ENCODE assay signal across 8 cellular contexts in genomic region chr15:40873625-40874561, GRCh38. TPM values are rescaled to one million over a fixed set of nuclear protein-coding genes. Genes with fewer than 3 reads are reported as not detected.
DNase-seq lines count a peak whose midpoint lies in the region; FAIRE-seq and TF ChIP-seq lines count a peak whose summit lies in the region.

A gene with protein sequence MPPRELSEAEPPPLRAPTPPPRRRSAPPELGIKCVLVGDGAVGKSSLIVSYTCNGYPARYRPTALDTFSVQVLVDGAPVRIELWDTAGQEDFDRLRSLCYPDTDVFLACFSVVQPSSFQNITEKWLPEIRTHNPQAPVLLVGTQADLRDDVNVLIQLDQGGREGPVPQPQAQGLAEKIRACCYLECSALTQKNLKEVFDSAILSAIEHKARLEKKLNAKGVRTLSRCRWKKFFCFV (minus strand): TSS chr15:40874234. CDS start chr15:40874139, 95 bp downstream.

- no peaks in the 10 kb centered on the region for H3K9me3 ChIP-seq in ES-I3 (ENCODE audit: control insufficient read depth, insufficient read depth, low read length)
- H3K9me3 ChIP-seq in H9 (ENCODE audit: control insufficient read depth, low read depth, low read length): no peaks in the 10 kb centered on the region
- no peaks in the 10 kb centered on the region for H3K9me3 ChIP-seq in keratinocyte (ENCODE audit: control insufficient read depth, low read depth, low read length)

- H2BK5ac ChIP-seq in H9 (ENCODE audit: insufficient read length, low read length): no peak within 1 kb of the TSS

- no peaks in the 10 kb centered on the region; a peak in 1 of 5 replicates for H3K9me3 Mint-ChIP-seq in H9

- H3K18ac ChIP-seq in H9 (ENCODE audit: insufficient read length, low read depth, low read length): no peak within 1 kb of the TSS

- H3K14ac ChIP-seq in H9 (ENCODE audit: insufficient read depth, low read length): peak within 1 kb of the TSS; percentile 23; the same call in 1 of the 2 replicates

- peak; percentile 94 for DNase-seq in H9
- peak; percentile 78 for DNase-seq in NAMALWA (ENCODE audit: low spot score)
- DNase-seq in T follicular helper cell (ENCODE audit: low read depth): peak; percentile 33
- DNase-seq in brain microvascular endothelial cell: peak; percentile 29
- no peak for DNase-seq in keratinocyte (ENCODE audit: low read depth, low spot score)
- peak; percentile 49 for DNase-seq in stimulated activated CD4-positive, alpha-beta T cell treated with anti-CD3 and anti-CD28 coated beads, Interleukin-1b, Interleukin-23, amount 100 ng/mL, for 48 hours
- no peak for DNase-seq in H4 (ENCODE audit: low spot score)

- no CpG with 5 or more reads among the region's 78 CpGs for WGBS in H9 (ENCODE audit: extremely low coverage, insufficient read length, low lambda C conversion rate)

- dilution Hi-C loops in keratinocyte (cut with MboI; ENCODE audit: extremely low pct_ligation_motif_present, low sequenced_read_pairs): no loop called here

- no peak within 1 kb of the TSS for H3K4ac ChIP-seq in H9 (ENCODE audit: low read depth, low read length)

- H2BK15ac ChIP-seq in H9 (ENCODE audit: low read depth, low read length): no peak within 1 kb of the TSS

- H3K23ac ChIP-seq in H9 (ENCODE audit: insufficient read length, low read depth, low read length): no peak within 1 kb of the TSS

- H3K9ac ChIP-seq in ES-I3 (ENCODE audit: low read depth, low read length) (peak within 1 kb of the TSS; percentile 64; the same call in 1 of the 2 replicates), H9 (ENCODE audit: extremely low read depth, insufficient read length, low read length) (no peak within 1 kb of the TSS), keratinocyte (ENCODE audit: control insufficient read depth, extremely low read depth, insufficient read depth, low read length) (peak within 1 kb of the TSS; percentile 67)

- no peak within 1 kb of the TSS for H2AK5ac ChIP-seq in H9 (ENCODE audit: insufficient read length, low read length)

- peaks cover 9% of the 10 kb centered on the region for H3K4me1 ChIP-seq in ES-I3 (ENCODE audit: insufficient read depth, low read length)
- H3K4me1 ChIP-seq in H9 (ENCODE audit: insufficient read depth, low read length): no peaks in the 10 kb centered on the region; the same call in 1 of the 2 replicates
- H3K4me1 ChIP-seq in keratinocyte (ENCODE audit: control insufficient read depth, extremely low read depth, insufficient read depth, low read length): peaks cover 51% of the 10 kb centered on the region

- no peak within 1 kb of the TSS for H3K27ac Mint-ChIP-seq in H9

- H3K23me2 ChIP-seq in H9 (ENCODE audit: insufficient read length, low read depth, low read length, poor library complexity, severe bottlenecking): peaks cover 3% of the 10 kb centered on the region

- no peaks in the 10 kb centered on the region for H3K79me1 ChIP-seq in H9 (ENCODE audit: insufficient read depth, low read depth, low read length, poor library complexity, severe bottlenecking)

- H4K91ac ChIP-seq in H9 (ENCODE audit: insufficient read length, low read depth, low read length): no peak within 1 kb of the TSS

- H3K79me2 ChIP-seq in H9 (ENCODE audit: insufficient read depth, low read length): no peaks in the 10 kb centered on the region
- no peaks in the 10 kb centered on the region for H3K79me2 ChIP-seq in keratinocyte (ENCODE audit: control insufficient read depth, insufficient read depth, low read length)

- no peak within 1 kb of the TSS for H3K27ac ChIP-seq in H9 (ENCODE audit: insufficient read length, low read depth, low read length)
- H3K27ac ChIP-seq in brain microvascular endothelial cell: no peak within 1 kb of the TSS
- H3K27ac ChIP-seq in keratinocyte (ENCODE audit: control insufficient read depth, insufficient read depth, low read length): no peak within 1 kb of the TSS

- H3K4me3 ChIP-seq in brain microvascular endothelial cell (ENCODE audit: low read depth, low read length) (peak within 1 kb of the TSS; percentile 52), keratinocyte (ENCODE audit: control insufficient read depth in 2 of 3, extremely low read depth in 1 of 3, insufficient read depth in 2 of 3, low read depth in 1 of 3, low read length in 3 of 3) (peak within 1 kb of the TSS; percentile 49 to 72 (median 57))

- H3K4me3 Mint-ChIP-seq in H9: peak within 1 kb of the TSS; percentile 76 to 84

- peak; percentile 67 for TF ChIP-seq CTCF in H9 (conservative IDR thresholded peaks at IDR 0.05)
- peak; percentile 45 for TF ChIP-seq CTCF in brain microvascular endothelial cell (IDR thresholded peaks at IDR 0.05; ENCODE audit: low read depth, low read length, missing control alignments)
- peak; percentile 24 to 75 (median 52) for TF ChIP-seq CTCF in keratinocyte (optimal IDR thresholded peaks at IDR 0.05 in 1 of 3, IDR thresholded peaks at IDR 0.05 in 1 of 3, conservative IDR thresholded peaks at IDR 0.05 in 1 of 3; ENCODE audit: extremely low read depth in 1 of 3, insufficient read depth in 2 of 3, low read length in 3 of 3)

- no peak for FAIRE-seq in keratinocyte (lab: Jason Lieb, UNC)

- H3K27me3 ChIP-seq in H9 (ENCODE audit: insufficient read depth, low read length): no peaks in the 10 kb centered on the region
- H3K27me3 ChIP-seq in brain microvascular endothelial cell (replicated peaks): no peaks in the 10 kb centered on the region
- no peaks in the 10 kb centered on the region for H3K27me3 ChIP-seq in keratinocyte (ENCODE audit: control insufficient read depth, extremely low read depth, insufficient read depth, low read length)

- H2AFZ ChIP-seq in H9 (ENCODE audit: low read length): peak within 1 kb of the TSS; percentile 52
- H2AFZ ChIP-seq in keratinocyte (ENCODE audit: control insufficient read depth, low read length): peak within 1 kb of the TSS; percentile 74

- peaks cover 26 to 42% of the 10 kb centered on the region in 2 experiments for H3K4me1 Mint-ChIP-seq in H9

- no peaks in the 10 kb centered on the region for H4K20me1 ChIP-seq in H9 (ENCODE audit: control insufficient read depth, insufficient read depth, insufficient read length)
- no peaks in the 10 kb centered on the region for H4K20me1 ChIP-seq in keratinocyte (ENCODE audit: control insufficient read depth, extremely low read depth, insufficient read depth, low read length)

- H2BK12ac ChIP-seq in H9 (ENCODE audit: insufficient read length, low read depth, low read length): no peak within 1 kb of the TSS

- in situ Hi-C loops in brain microvascular endothelial cell (cut with HindIII; ENCODE audit: low pct_ligation_motif_present, low sequenced_read_pairs): no loop called here

- H3K27me3 Mint-ChIP-seq in H9 (ENCODE audit: low read depth): peaks cover 2% of the 10 kb centered on the region

- no peak within 1 kb of the TSS for H4K8ac ChIP-seq in H9 (replicated peaks; ENCODE audit: insufficient read length, low read depth, low read length)

- H3K4me2 ChIP-seq in H9 (ENCODE audit: insufficient read depth, insufficient read length, low read length): peak within 1 kb of the TSS; percentile 92
- H3K4me2 ChIP-seq in keratinocyte (ENCODE audit: control insufficient read depth, extremely low read depth, insufficient read depth, low read depth, low read length): peak within 1 kb of the TSS; percentile 80

- no peak within 1 kb of the TSS for H2BK120ac ChIP-seq in H9 (ENCODE audit: low read depth, low read length, poor library complexity, severe bottlenecking)

- H2BK20ac ChIP-seq in H9 (ENCODE audit: low read depth, low read length, poor library complexity, severe bottlenecking): no peak within 1 kb of the TSS

- H3K9me1 ChIP-seq in keratinocyte (ENCODE audit: control insufficient read depth, extremely low read depth, insufficient read depth, low read length): no peaks in the 10 kb centered on the region

- no peaks in the 10 kb centered on the region for H3K36me3 Mint-ChIP-seq in H9 (ENCODE audit: insufficient read depth in 1 of 3, low read depth in 3 of 3)

- H3T11ph ChIP-seq in H9 (ENCODE audit: low read length): no peak within 1 kb of the TSS

- H4K5ac ChIP-seq in H9 (ENCODE audit: insufficient read length, low read depth, low read length): no peak within 1 kb of the TSS

- H3K36me3 ChIP-seq in ES-I3 (ENCODE audit: insufficient read depth, low read length) (no peaks in the 10 kb centered on the region), brain microvascular endothelial cell (replicated peaks) (no peaks in the 10 kb centered on the region), keratinocyte (ENCODE audit: control insufficient read depth in 2 of 2, extremely low read depth in 1 of 2, insufficient read depth in 2 of 2, low read length in 2 of 2) (no peaks in the 10 kb centered on the region)

- H3K56ac ChIP-seq in H9 (ENCODE audit: insufficient read length, low read depth, low read length): no peak within 1 kb of the TSS

RNA-seq across cellular contexts. Expression of the gene that starts here (rescaled TPM):
- total RNA-seq in H9 (2021): 3.9 and 4.3 TPM in 2 replicates
- polyA plus RNA-seq in keratinocyte: 1.2 to 12.1 TPM (median 7.1 TPM) in 3 replicates
- polyA plus RNA-seq in keratinocyte (2011; ENCODE audit: low read depth): 15.0 TPM
- 3.3 and 7.6 TPM in 2 replicates for polyA plus RNA-seq in keratinocyte (2011; cell fraction: cytosol; rRNA removed)
- 28.3 and 31.0 TPM in 2 replicates for polyA plus RNA-seq in keratinocyte (2011; cell fraction: nucleus; rRNA removed)
- 1.2 and 28.5 TPM in 2 replicates for polyA plus RNA-seq in keratinocyte (2012; ENCODE audit: low replicate concordance)
- 0.89 to 4.5 TPM (median 3.4 TPM) in 3 replicates for polyA minus RNA-seq in keratinocyte
- 5.8 TPM for polyA minus RNA-seq in keratinocyte (2011; cell fraction: cytosol; rRNA and poly(A)+ RNA removed)
- polyA minus RNA-seq in keratinocyte (2011; cell fraction: nucleus; rRNA and poly(A)+ RNA removed): 12.0 and 15.2 TPM in 2 replicates
- 0.41 TPM in 1 of 2 replicates, not detected in the other for total RNA-seq in H4 (2014; rRNA removed; shearing (Covaris generic))

Comparison
In these comparisons a context has a peak if more than half of its experiments do, and no peak if none do; other contexts are left out.
1. DNase-seq: peak in H9 (single experiment), NAMALWA (single experiment), T follicular helper cell (single experiment), brain microvascular endothelial cell (single experiment) and stimulated activated CD4-positive, alpha-beta T cell treated with anti-CD3 and anti-CD28 coated beads, Interleukin-1b, Interleukin-23, amount 100 ng/mL, for 48 hours (single experiment); none in keratinocyte (single experiment) and H4 (single experiment).
2. Peak in every context shown above with its lines, with median percentiles within 50 percentile points of each other: CTCF ChIP-seq.